Comparison of ENCODE assay signal across 1 cellular context in the genomic region with DNA sequence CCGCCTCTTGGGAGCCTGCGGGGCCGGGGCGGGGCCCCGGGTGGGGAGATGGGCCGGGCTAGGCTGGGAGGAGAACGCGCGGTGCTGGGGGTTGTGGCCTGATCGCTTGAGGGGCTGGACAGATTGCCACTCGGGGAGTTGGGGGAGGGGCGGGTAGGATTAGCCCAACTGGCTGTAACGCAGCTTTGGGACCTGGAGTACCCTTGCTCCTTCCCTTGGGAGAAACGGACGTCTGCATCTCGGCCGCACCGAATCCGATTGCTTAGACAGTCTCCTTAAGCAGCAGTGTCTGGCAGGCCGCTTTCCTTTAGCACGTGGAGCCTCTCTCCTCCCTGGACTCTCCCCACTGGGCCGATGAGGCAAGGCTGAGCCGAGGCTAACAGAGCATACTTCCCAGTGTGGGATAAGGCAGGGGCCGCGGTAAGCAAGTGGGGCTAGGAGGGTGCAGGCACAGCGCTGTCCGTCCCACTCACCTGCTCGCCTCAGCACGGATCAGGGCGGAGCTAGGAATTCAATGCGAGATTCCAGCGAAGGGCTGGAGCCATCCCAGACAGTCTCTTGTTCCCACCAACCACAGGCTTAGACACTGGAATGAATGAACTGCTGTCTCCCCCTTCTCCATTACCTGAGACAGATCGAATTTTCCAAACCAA.
TF ChIP-seq lines count a peak whose summit lies in the region.

No MANE protein-coding gene starts in this region.

TF ChIP-seq in HCT116, 20 proteins besides CTCF, POLR2A, EP300 and RAD21 (continued from another document):
- TF ChIP-seq ZFX (IDR thresholded peaks at IDR 0.05), result peak; percentile 37; the same call in 1 of the 2 replicates
